15 cellular contexts compared by ENCODE assay signal in the genomic region with DNA sequence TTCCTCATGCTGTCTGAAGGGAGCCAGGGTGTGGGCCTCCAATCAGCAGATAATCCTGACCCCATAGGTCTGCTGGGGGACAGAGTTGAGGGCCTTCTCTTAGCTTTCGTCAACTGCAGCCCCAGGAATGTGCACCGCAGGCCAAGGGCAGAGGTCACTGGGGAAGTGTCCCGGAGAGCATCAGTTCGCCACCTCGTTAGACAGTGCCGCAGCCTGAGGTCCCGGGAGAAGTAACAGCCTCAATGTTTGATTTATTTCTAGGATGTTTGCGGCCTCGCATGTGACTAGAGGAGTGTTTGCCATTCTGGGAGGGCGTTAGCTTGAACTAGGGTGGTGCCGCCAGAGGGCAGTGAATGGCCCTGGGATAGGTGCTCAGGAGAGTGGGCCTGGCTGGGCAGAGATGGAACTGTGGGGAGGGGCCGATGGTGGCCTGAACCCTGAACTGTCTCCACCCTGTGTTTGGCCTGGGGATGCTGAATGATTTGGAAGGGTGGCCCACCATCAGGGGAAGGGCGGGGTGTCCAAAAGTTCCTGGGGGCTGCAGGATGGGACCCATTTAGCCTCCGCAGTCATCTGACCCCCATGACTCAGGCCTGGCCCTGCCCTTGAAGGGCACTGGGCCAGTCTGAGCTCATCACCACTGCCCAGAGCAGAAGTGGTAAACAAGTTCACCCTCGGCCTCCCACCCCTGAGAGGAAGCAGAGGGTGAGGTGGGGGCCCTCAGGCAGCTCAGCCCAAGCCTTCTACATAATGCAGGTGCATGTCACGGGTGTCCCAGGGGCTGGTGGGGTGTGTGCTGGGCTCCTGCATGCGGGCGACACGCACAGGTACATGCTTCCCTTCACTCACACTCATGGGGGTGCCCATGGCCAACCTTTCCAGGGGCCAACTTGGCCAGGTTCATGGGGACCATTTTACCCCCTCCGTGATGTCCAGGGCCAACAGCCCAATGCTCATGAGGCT. TPM values are rescaled to one million over a fixed set of nuclear protein-coding genes. Genes with fewer than 3 reads are reported as not detected.
A peak's percentile ranks its signal among the peaks of the same experiment; 100 is the strongest.
DNase-seq lines count a peak whose midpoint lies in the region; ATAC-seq and TF ChIP-seq lines count a peak whose summit lies in the region.
"Had no signal": no experiment of that assay in that cellular context is flagged by ENCODE, and none has a peak within 500 bp of the region (broad histone marks: within the 10 kb centered on the region; RNA-seq: fewer than 3 reads in every experiment).

No MANE protein-coding gene starts in this region.

- POLR2A ChIA-PET in IMR-90 (lab: Charles Lee; ENCODE audit: unreplicated experiment), result no interaction called here

- no peak for TF ChIP-seq POLR2A in IMR-90 (IDR thresholded peaks at IDR 0.05; ENCODE audit: low read depth, low read length)
- TF ChIP-seq POLR2A in testis (IDR thresholded peaks at IDR 0.05), result no peak

- CTCF ChIA-PET in IMR-90 (lab: Yijun Ruan, JAX), result interaction anchor here (0.6 to 4.2 kb wide), 2 partner anchors 130 to 137 kb away, joined by 6 to 21 read pairs; a partner anchor contains a TSS

- H2BK15ac ChIP-seq in IMR-90 (ENCODE audit: low read depth, low read length), result no peak overlapping the region
- H2BK15ac ChIP-seq in mesendoderm (replicated peaks; ENCODE audit: low read depth), result no peak overlapping the region

- peak overlapping the region; percentile 32 for H2AFZ ChIP-seq in IMR-90 (replicated peaks; ENCODE audit: low read length, poor library complexity)

- DNase-seq in COLO668 (lab: John Stamatoyannopoulos, UW; ENCODE audit: unreplicated experiment), result peak; percentile 7
- DNase-seq in IMR-90, result no peak
- peak; percentile 65 for DNase-seq in ecto neural progenitor cell (ENCODE audit: low spot score)
- peak; percentile 49 for DNase-seq in mesendoderm
- no peak for DNase-seq in occipital lobe (lab: John Stamatoyannopoulos, UW)
- DNase-seq in GOT3 (lab: John Stamatoyannopoulos, UW), result no peak
- DNase-seq in testis, result no peak
- no peak for DNase-seq in activated naive CD4-positive, alpha-beta T cell treated with anti-CD3 and anti-CD28 coated beads, Interleukin-2, amount 50 U/mL, for 16 hours
- DNase-seq: NCI-H774; stimulated activated naive B cell treated with anti-CD40 and anti-IgM and Interleukin-4, amounts not matched to agents 10 μg/mL and 1 μg/mL and 100 μg/mL, for 72 hours had no signal

- H3K27ac ChIP-seq in IMR-90 (ENCODE audit: insufficient read depth, low read length), result no peak overlapping the region
- no peak overlapping the region for H3K27ac ChIP-seq in mesendoderm (ENCODE audit: low read depth, low read length)
- no peak overlapping the region for H3K27ac ChIP-seq in testis
- H3K27ac ChIP-seq: BLaER1 had no signal

- no peaks in the 10 kb centered on the region for H3K9me3 ChIP-seq in IMR-90 (ENCODE audit: control insufficient read depth, insufficient read depth, low read length)
- H3K9me3 ChIP-seq in testis, result no peaks in the 10 kb centered on the region
- H3K9me3 ChIP-seq: BLaER1 had no signal

- H3K14ac ChIP-seq in IMR-90 (replicated peaks; ENCODE audit: low read depth, low read length), result no peak overlapping the region

- no peaks in the 10 kb centered on the region for H3K79me2 ChIP-seq in mesendoderm (ENCODE audit: control insufficient read depth, insufficient read depth, low read length)

- H4K5ac ChIP-seq in IMR-90 (ENCODE audit: low read depth, low read length) (no peak overlapping the region), mesendoderm (ENCODE audit: low read length) (no peak overlapping the region)

- H2BK5ac ChIP-seq in IMR-90 (ENCODE audit: low read depth, low read length, poor library complexity, severe bottlenecking) (no peak overlapping the region), mesendoderm (ENCODE audit: low read length) (no peak overlapping the region)

- peak overlapping the region; percentile 65 for H2AK9ac ChIP-seq in IMR-90 (replicated peaks; ENCODE audit: low read depth, low read length, poor library complexity)

- H3K4me3 ChIP-seq in IMR-90 (ENCODE audit: insufficient read depth, low read depth, low read length) (no peak overlapping the region), mesendoderm (ENCODE audit: low read length) (no peak overlapping the region), testis (no peak overlapping the region)
- H3K4me3 ChIP-seq: BLaER1 had no signal

- H3K4me2 ChIP-seq in IMR-90 (ENCODE audit: low read depth, low read length) (no peak overlapping the region), mesendoderm (ENCODE audit: low read length) (no peak overlapping the region)
- H3K4me2 ChIP-seq: BLaER1 had no signal

- dilution Hi-C loops in IMR-90 (cut with HindIII; ENCODE audit: low sequenced_read_pairs, unreplicated experiment), result no loop called here

- no TSS peak for BruUV-seq in IMR-90 (replicated peaks; lab: Mats Ljungman, UMichigan)

- peaks cover 42% of the 10 kb centered on the region for H3K27me3 ChIP-seq in IMR-90 (ENCODE audit: control insufficient read depth, insufficient read depth, low read length)
- no peaks in the 10 kb centered on the region for H3K27me3 ChIP-seq in mesendoderm (ENCODE audit: insufficient read depth, low read length, poor library complexity)
- H3K27me3 ChIP-seq in testis, result no peaks in the 10 kb centered on the region

- H3K9ac ChIP-seq in IMR-90 (ENCODE audit: low read depth, low read length), result no peak overlapping the region
- no peak overlapping the region for H3K9ac ChIP-seq in mesendoderm (ENCODE audit: low read length)
- H3K9ac ChIP-seq: BLaER1 had no signal

- H3K9me1 ChIP-seq in IMR-90 (ENCODE audit: insufficient read depth, low read length), result no peaks in the 10 kb centered on the region

- intact Hi-C loops in IMR-90 (cut with micrococcal nuclease) (no loop called here), testis (cut with DNase I; ENCODE audit: low total_unique reads) (loop anchor here (5.0 kb wide), 1 partner anchor 137 kb away; a partner anchor contains a TSS)

- H2AK5ac ChIP-seq in IMR-90 (ENCODE audit: low read depth, low read length) (no peak overlapping the region), mesendoderm (ENCODE audit: low read length) (no peak overlapping the region)

- H3K4me1 ChIP-seq in IMR-90 (ENCODE audit: control insufficient read depth, insufficient read depth, low read length), result no peaks in the 10 kb centered on the region
- H3K4me1 ChIP-seq in mesendoderm (ENCODE audit: control insufficient read depth, low read depth, low read length), result peaks cover 3% of the 10 kb centered on the region
- H3K4me1 ChIP-seq in testis, result no peaks in the 10 kb centered on the region

- H2BK20ac ChIP-seq in IMR-90 (ENCODE audit: low read depth, low read length), result no peak overlapping the region

- peaks cover 14% of the 10 kb centered on the region for H4K20me1 ChIP-seq in IMR-90 (ENCODE audit: insufficient read depth, low read length)

- no peak overlapping the region for H2BK120ac ChIP-seq in IMR-90 (ENCODE audit: low read depth, low read length)
- no peak overlapping the region for H2BK120ac ChIP-seq in mesendoderm (ENCODE audit: low read depth, low read length)

- H3K4ac ChIP-seq in IMR-90 (ENCODE audit: low read depth, low read length) (no peak overlapping the region), mesendoderm (ENCODE audit: low read depth, low read length) (no peak overlapping the region)

- H3K18ac ChIP-seq in IMR-90 (ENCODE audit: low read depth, low read length) (no peak overlapping the region), mesendoderm (ENCODE audit: low read length) (no peak overlapping the region)

- H3K56ac ChIP-seq in IMR-90 (ENCODE audit: extremely low read depth, insufficient read depth, low read length) (no peak overlapping the region), mesendoderm (ENCODE audit: low read length) (no peak overlapping the region)

- no peak overlapping the region for H4K91ac ChIP-seq in IMR-90 (ENCODE audit: insufficient read depth, low read depth, low read length)

- 0 out of 2 replicates have a peak, but pooled peaks have one; percentile 3 for TF ChIP-seq RAD21 in IMR-90 (IDR thresholded peaks at IDR 0.05; ENCODE audit: low read length)

- no peak overlapping the region for H4K8ac ChIP-seq in IMR-90 (ENCODE audit: low read depth in 2 of 2, low read length in 2 of 2)
- no peak overlapping the region for H4K8ac ChIP-seq in mesendoderm (ENCODE audit: low read depth, low read length)

- ATAC-seq in IMR-90 (ENCODE audit: low read depth), result 0 out of 2 replicates have a peak, but pooled peaks have one; percentile 24

- H3K23ac ChIP-seq in IMR-90 (ENCODE audit: low read depth, low read length) (no peak overlapping the region), mesendoderm (ENCODE audit: low read length) (no peak overlapping the region)

- no peaks in the 10 kb centered on the region for H3K36me3 ChIP-seq in IMR-90 (ENCODE audit: control insufficient read depth, insufficient read depth, low read length)
- H3K36me3 ChIP-seq in mesendoderm (ENCODE audit: control insufficient read depth, insufficient read depth, low read length), result no peaks in the 10 kb centered on the region
- no peaks in the 10 kb centered on the region for H3K36me3 ChIP-seq in testis (ENCODE audit: low read depth, missing control alignments)
- H3K36me3 ChIP-seq: BLaER1 had no signal

- H3K79me1 ChIP-seq in IMR-90 (ENCODE audit: low read depth in 1 of 2, low read length in 2 of 2) (no peaks in the 10 kb centered on the region), mesendoderm (ENCODE audit: low read length) (no peaks in the 10 kb centered on the region)

- 66% methylated on average over 6 of the region's 20 CpGs; no CpG with 5 or more reads in 1 of the 2 experiments for WGBS in IMR-90 (ENCODE audit: extremely low coverage in 2 of 2, insufficient read length in 1 of 2), 2 experiments
- no CpG with 5 or more reads among the region's 20 CpGs for WGBS in mesendoderm (ENCODE audit: extremely low coverage, insufficient coverage, low lambda C conversion rate)
- 73 to 74% methylated on average over 11 to 20 of the region's 20 CpGs for WGBS in testis, 2 donors

- TF ChIP-seq CTCF in IMR-90 (conservative IDR thresholded peaks at IDR 0.05; ENCODE audit: low read depth, low read length), result 0 out of 2 replicates have a peak, but pooled peaks have one; percentile 5
- no peak for TF ChIP-seq CTCF in testis (IDR thresholded peaks at IDR 0.05)

- in situ Hi-C loops in IMR-90 (cut with MboI; ENCODE audit: low sequenced_read_pairs), result loop anchor here (5.0 kb wide), 2 partner anchors 137 to 227 kb away; a partner anchor contains a TSS

TF ChIP-seq in IMR-90, 13 proteins besides CTCF, POLR2A, EP300 and RAD21 (continues in another document):
- TF ChIP-seq RFX5 (IDR thresholded peaks at IDR 0.05; ENCODE audit: low read depth, low read length), result no peak
- TF ChIP-seq CEBPB (IDR thresholded peaks at IDR 0.05; ENCODE audit: low read depth, low read length), result no peak

RNA-seq across cellular contexts. Expression of a gene that starts 12.4 kb away (rescaled TPM):
- total RNA-seq in IMR-90 (2012; rRNA removed), result not detected in 2 replicates
- polyA plus RNA-seq in IMR-90 (2012; rRNA removed), result not detected in 2 replicates
- not detected in 2 replicates for polyA plus RNA-seq in IMR-90 (2012; cell fraction: cytosol; rRNA removed)
- not detected in 2 replicates for polyA plus RNA-seq in IMR-90 (2012; cell fraction: nucleus; rRNA removed; ENCODE audit: low replicate concordance)
- polyA plus RNA-seq in mesendoderm (2013, experiment 1 of 2), result not detected
- not detected for polyA plus RNA-seq in mesendoderm (2013, experiment 2 of 2)
- not detected for total RNA-seq in occipital lobe
- total RNA-seq in testis, result not detected
- polyA plus RNA-seq in testis (ENCODE audit: insufficient read depth, low read depth, low replicate concordance), result not detected
- total RNA-seq: activated CD8-positive, alpha-beta T cell treated with anti-CD3 and anti-CD28 coated beads for 36 hours; dermis blood vessel endothelial cell; liver; osteocyte had no signal
- polyA plus RNA-seq: liver had no signal

Comparison
In these comparisons a context has a peak if more than half of its experiments do, and no peak if none do; other contexts are left out.
1. DNase-seq: peak in COLO668 (single experiment), ecto neural progenitor cell (single experiment) and mesendoderm (single experiment); none in IMR-90 (single experiment), occipital lobe (single experiment), GOT3 (single experiment), testis (single experiment) and activated naive CD4-positive, alpha-beta T cell treated with anti-CD3 and anti-CD28 coated beads, Interleukin-2, amount 50 U/mL, for 16 hours (single experiment).